Comparison of ENCODE assay signal across 1 cellular context in the genomic region with DNA sequence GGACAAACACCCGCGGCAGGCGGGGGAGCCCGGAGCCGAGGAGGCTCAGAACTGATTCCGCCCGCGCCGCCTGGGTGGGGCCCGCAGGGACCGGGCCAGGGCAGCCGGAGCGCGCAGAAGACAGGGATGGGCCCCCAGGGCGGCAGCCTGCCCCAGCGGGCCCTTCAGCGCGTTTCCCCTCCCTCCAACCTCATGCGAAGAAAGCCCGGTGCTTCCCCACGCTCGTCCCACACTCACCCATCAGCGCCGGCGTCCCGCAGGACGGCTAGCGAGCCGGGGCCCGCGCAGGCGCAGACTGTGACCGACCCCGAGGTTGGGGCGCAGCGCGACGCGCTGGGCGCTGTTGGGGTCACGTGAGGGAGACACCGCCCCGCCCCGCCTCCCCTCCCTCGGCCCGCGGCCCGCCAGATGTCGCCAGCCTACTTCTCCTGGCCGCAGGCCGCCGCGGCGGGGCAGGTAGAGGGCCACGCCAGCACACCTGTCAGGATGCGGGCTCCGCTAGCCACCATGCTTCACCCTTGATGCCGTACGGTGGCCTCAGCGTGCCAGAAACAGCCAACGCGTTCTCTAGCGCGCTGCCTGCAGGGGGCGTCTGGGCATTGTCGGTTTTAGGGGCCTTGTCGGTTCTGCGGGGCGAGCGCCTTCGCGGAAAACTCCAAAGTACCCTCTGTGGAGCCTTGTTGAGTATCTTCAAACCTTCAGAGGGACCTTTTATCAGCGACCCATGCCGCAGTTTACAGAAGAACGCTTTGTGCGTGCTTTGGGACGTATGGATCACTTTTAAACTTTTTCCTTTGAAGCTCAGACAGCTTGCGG.
TF ChIP-seq lines count a peak whose summit lies in the region.

A gene with protein sequence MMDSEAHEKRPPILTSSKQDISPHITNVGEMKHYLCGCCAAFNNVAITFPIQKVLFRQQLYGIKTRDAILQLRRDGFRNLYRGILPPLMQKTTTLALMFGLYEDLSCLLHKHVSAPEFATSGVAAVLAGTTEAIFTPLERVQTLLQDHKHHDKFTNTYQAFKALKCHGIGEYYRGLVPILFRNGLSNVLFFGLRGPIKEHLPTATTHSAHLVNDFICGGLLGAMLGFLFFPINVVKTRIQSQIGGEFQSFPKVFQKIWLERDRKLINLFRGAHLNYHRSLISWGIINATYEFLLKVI (minus strand): TSS at position 297 of the 816 bp plus-strand sequence. CDS start 15,577 bp downstream, outside the sequence.

TF ChIP-seq in K562, 482 proteins besides CTCF, POLR2A, EP300 and RAD21 (continued from another document and continues in another):
- TF ChIP-seq, protein P1, sequence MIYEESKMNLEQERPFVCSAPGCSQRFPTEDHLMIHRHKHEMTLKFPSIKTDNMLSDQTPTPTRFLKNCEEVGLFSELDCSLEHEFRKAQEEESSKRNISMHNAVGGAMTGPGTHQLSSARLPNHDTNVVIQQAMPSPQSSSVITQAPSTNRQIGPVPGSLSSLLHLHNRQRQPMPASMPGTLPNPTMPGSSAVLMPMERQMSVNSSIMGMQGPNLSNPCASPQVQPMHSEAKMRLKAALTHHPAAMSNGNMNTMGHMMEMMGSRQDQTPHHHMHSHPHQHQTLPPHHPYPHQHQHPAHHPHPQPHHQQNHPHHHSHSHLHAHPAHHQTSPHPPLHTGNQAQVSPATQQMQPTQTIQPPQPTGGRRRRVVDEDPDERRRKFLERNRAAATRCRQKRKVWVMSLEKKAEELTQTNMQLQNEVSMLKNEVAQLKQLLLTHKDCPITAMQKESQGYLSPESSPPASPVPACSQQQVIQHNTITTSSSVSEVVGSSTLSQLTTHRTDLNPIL (CRISPR knock-in tag; IDR thresholded peaks at IDR 0.05) = no peak
- TF ChIP-seq, protein P2, sequence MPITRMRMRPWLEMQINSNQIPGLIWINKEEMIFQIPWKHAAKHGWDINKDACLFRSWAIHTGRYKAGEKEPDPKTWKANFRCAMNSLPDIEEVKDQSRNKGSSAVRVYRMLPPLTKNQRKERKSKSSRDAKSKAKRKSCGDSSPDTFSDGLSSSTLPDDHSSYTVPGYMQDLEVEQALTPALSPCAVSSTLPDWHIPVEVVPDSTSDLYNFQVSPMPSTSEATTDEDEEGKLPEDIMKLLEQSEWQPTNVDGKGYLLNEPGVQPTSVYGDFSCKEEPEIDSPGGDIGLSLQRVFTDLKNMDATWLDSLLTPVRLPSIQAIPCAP (CRISPR knock-in tag; IDR thresholded peaks at IDR 0.05; ENCODE audit: borderline replicate concordance) = peak; percentile 23; the same call in 1 of the 2 replicates
- TF ChIP-seq MCM3 (IDR thresholded peaks at IDR 0.05) = no peak
- peak; percentile 74 for TF ChIP-seq RBM34 (IDR thresholded peaks at IDR 0.05; ENCODE audit: borderline replicate concordance, insufficient read depth, low read length)
- TF ChIP-seq ELK3 (CRISPR knock-in tag; IDR thresholded peaks at IDR 0.05) = 0 out of 2 replicates have a peak, but pooled peaks have one; percentile 72
- TF ChIP-seq, protein P3, sequence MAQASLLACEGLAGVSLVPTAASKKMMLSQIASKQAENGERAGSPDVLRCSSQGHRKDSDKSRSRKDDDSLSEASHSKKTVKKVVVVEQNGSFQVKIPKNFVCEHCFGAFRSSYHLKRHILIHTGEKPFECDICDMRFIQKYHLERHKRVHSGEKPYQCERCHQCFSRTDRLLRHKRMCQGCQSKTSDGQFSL (CRISPR knock-in tag; IDR thresholded peaks at IDR 0.05) = no peak; the same call in 1 of the 2 replicates
- TF ChIP-seq, protein P3 (tag; IDR thresholded peaks at IDR 0.05) = no peak
- TF ChIP-seq, protein P4, sequence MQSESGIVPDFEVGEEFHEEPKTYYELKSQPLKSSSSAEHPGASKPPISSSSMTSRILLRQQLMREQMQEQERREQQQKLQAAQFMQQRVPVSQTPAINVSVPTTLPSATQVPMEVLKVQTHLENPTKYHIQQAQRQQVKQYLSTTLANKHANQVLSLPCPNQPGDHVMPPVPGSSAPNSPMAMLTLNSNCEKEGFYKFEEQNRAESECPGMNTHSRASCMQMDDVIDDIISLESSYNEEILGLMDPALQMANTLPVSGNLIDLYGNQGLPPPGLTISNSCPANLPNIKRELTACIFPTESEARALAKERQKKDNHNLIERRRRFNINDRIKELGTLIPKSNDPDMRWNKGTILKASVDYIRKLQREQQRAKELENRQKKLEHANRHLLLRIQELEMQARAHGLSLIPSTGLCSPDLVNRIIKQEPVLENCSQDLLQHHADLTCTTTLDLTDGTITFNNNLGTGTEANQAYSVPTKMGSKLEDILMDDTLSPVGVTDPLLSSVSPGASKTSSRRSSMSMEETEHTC (IDR thresholded peaks at IDR 0.05) = peak; percentile 68
- TF ChIP-seq, protein P5, sequence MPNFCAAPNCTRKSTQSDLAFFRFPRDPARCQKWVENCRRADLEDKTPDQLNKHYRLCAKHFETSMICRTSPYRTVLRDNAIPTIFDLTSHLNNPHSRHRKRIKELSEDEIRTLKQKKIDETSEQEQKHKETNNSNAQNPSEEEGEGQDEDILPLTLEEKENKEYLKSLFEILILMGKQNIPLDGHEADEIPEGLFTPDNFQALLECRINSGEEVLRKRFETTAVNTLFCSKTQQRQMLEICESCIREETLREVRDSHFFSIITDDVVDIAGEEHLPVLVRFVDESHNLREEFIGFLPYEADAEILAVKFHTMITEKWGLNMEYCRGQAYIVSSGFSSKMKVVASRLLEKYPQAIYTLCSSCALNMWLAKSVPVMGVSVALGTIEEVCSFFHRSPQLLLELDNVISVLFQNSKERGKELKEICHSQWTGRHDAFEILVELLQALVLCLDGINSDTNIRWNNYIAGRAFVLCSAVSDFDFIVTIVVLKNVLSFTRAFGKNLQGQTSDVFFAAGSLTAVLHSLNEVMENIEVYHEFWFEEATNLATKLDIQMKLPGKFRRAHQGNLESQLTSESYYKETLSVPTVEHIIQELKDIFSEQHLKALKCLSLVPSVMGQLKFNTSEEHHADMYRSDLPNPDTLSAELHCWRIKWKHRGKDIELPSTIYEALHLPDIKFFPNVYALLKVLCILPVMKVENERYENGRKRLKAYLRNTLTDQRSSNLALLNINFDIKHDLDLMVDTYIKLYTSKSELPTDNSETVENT (CRISPR knock-in tag; IDR thresholded peaks at IDR 0.05) = no peak; the same call in none of the 2 replicates
- TF ChIP-seq CBFA2T3 (IDR thresholded peaks at IDR 0.05) = peak; percentile 43; the same call in 1 of the 2 replicates
- no peak for TF ChIP-seq CBX8 (IDR thresholded peaks at IDR 0.05; ENCODE audit: borderline replicate concordance, extremely low read depth, low read depth, low read length, poor library complexity, severe bottlenecking)
- TF ChIP-seq ZNF124 (CRISPR knock-in tag; IDR thresholded peaks at IDR 0.05) = no peak
- 0 out of 2 replicates have a peak, but pooled peaks have one; percentile 59 for TF ChIP-seq GTF2F1 (IDR thresholded peaks at IDR 0.05; ENCODE audit: low read depth, low read length)
- TF ChIP-seq, protein P6, sequence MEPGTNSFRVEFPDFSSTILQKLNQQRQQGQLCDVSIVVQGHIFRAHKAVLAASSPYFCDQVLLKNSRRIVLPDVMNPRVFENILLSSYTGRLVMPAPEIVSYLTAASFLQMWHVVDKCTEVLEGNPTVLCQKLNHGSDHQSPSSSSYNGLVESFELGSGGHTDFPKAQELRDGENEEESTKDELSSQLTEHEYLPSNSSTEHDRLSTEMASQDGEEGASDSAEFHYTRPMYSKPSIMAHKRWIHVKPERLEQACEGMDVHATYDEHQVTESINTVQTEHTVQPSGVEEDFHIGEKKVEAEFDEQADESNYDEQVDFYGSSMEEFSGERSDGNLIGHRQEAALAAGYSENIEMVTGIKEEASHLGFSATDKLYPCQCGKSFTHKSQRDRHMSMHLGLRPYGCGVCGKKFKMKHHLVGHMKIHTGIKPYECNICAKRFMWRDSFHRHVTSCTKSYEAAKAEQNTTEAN (CRISPR knock-in tag; IDR thresholded peaks at IDR 0.05) = no peak
- peak; percentile 36; the same call in 1 of the 2 replicates for TF ChIP-seq ELF4 (CRISPR knock-in tag; IDR thresholded peaks at IDR 0.05)
- no peak for TF ChIP-seq ARHGAP35 (IDR thresholded peaks at IDR 0.05; ENCODE audit: partially characterized antibody)
- no peak for TF ChIP-seq SAFB2 (IDR thresholded peaks at IDR 0.05; ENCODE audit: borderline replicate concordance, low read depth, low read length, severe bottlenecking)
- TF ChIP-seq POU5F1 (IDR thresholded peaks at IDR 0.05; ENCODE audit: borderline replicate concordance, low read depth, low read length, partially characterized antibody) = peak; percentile 99
- TF ChIP-seq ZNF212 (CRISPR knock-in tag; IDR thresholded peaks at IDR 0.05) = 0 out of 2 replicates have a peak, but pooled peaks have one; percentile 75
- TF ChIP-seq SNIP1 (IDR thresholded peaks at IDR 0.05; ENCODE audit: low read depth) = no peak
- no peak for TF ChIP-seq ZNF165 (CRISPR knock-in tag; IDR thresholded peaks at IDR 0.05; ENCODE audit: borderline replicate concordance)
- no peak for TF ChIP-seq EZH2 (IDR thresholded peaks at IDR 0.05; ENCODE audit: borderline replicate concordance, low read depth, low read length)
- TF ChIP-seq NELFE (IDR thresholded peaks at IDR 0.05; ENCODE audit: insufficient read depth, insufficient read length) = no peak
- TF ChIP-seq ATF7 (IDR thresholded peaks at IDR 0.05) = peak; percentile 89
- TF ChIP-seq MAFF (IDR thresholded peaks at IDR 0.05; ENCODE audit: low read length) = no peak
- TF ChIP-seq, protein P7, sequence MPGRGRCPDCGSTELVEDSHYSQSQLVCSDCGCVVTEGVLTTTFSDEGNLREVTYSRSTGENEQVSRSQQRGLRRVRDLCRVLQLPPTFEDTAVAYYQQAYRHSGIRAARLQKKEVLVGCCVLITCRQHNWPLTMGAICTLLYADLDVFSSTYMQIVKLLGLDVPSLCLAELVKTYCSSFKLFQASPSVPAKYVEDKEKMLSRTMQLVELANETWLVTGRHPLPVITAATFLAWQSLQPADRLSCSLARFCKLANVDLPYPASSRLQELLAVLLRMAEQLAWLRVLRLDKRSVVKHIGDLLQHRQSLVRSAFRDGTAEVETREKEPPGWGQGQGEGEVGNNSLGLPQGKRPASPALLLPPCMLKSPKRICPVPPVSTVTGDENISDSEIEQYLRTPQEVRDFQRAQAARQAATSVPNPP (IDR thresholded peaks at IDR 0.05; ENCODE audit: borderline replicate concordance, insufficient read depth, insufficient read length) = no peak
- no peak for TF ChIP-seq SPI1 (IDR thresholded peaks at IDR 0.05; ENCODE audit: borderline replicate concordance, low read depth, low read length)
- TF ChIP-seq KDM1A (IDR thresholded peaks at IDR 0.05) = peak in 1 of 2 experiments; percentile 63; a peak in 1 of 4 replicates
- peak; percentile 98 for TF ChIP-seq MYC (IDR thresholded peaks at IDR 0.05; ENCODE audit: low read depth, low read length)
- peak; percentile 71; the same call in 1 of the 2 replicates for TF ChIP-seq MYC (CRISPR knock-in tag; IDR thresholded peaks at IDR 0.05; ENCODE audit: borderline replicate concordance, low read depth)
- TF ChIP-seq MTA1 (IDR thresholded peaks at IDR 0.05; ENCODE audit: borderline replicate concordance) = no peak
- peak in 1 of 2 experiments; percentile 50; a peak in 1 of 4 replicates for TF ChIP-seq CSDE1 (IDR thresholded peaks at IDR 0.05)
- no peak for TF ChIP-seq ZNF551 (CRISPR knock-in tag; IDR thresholded peaks at IDR 0.05)
- TF ChIP-seq KAT8 (IDR thresholded peaks at IDR 0.05; ENCODE audit: low read depth) = no peak
- no peak for TF ChIP-seq PHB2 (IDR thresholded peaks at IDR 0.05; ENCODE audit: low read depth)
- TF ChIP-seq SETDB1 (IDR thresholded peaks at IDR 0.05; ENCODE audit: low read length) = no peak
- TF ChIP-seq BCOR (IDR thresholded peaks at IDR 0.05) = no peak; the same call in 1 of the 2 replicates
- TF ChIP-seq ZKSCAN8 (CRISPR knock-in tag; IDR thresholded peaks at IDR 0.05) = peak; percentile 33; the same call in 1 of the 2 replicates
- TF ChIP-seq POLR2AphosphoS2 (IDR thresholded peaks at IDR 0.05; ENCODE audit: low read length) = no peak
- peak; percentile 63 for TF ChIP-seq NFIC (IDR thresholded peaks at IDR 0.05)
- TF ChIP-seq KAT7 (CRISPR knock-in tag; IDR thresholded peaks at IDR 0.05; ENCODE audit: borderline replicate concordance) = peak; percentile 95; the same call in 1 of the 2 replicates
- TF ChIP-seq, protein P8, sequence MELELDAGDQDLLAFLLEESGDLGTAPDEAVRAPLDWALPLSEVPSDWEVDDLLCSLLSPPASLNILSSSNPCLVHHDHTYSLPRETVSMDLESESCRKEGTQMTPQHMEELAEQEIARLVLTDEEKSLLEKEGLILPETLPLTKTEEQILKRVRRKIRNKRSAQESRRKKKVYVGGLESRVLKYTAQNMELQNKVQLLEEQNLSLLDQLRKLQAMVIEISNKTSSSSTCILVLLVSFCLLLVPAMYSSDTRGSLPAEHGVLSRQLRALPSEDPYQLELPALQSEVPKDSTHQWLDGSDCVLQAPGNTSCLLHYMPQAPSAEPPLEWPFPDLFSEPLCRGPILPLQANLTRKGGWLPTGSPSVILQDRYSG (tag; conservative IDR thresholded peaks at IDR 0.05; ENCODE audit: low read depth) = no peak
- TF ChIP-seq, protein P9, sequence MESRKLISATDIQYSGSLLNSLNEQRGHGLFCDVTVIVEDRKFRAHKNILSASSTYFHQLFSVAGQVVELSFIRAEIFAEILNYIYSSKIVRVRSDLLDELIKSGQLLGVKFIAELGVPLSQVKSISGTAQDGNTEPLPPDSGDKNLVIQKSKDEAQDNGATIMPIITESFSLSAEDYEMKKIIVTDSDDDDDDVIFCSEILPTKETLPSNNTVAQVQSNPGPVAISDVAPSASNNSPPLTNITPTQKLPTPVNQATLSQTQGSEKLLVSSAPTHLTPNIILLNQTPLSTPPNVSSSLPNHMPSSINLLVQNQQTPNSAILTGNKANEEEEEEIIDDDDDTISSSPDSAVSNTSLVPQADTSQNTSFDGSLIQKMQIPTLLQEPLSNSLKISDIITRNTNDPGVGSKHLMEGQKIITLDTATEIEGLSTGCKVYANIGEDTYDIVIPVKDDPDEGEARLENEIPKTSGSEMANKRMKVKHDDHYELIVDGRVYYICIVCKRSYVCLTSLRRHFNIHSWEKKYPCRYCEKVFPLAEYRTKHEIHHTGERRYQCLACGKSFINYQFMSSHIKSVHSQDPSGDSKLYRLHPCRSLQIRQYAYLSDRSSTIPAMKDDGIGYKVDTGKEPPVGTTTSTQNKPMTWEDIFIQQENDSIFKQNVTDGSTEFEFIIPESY (CRISPR knock-in tag; IDR thresholded peaks at IDR 0.05) = peak; percentile 83
- 0 out of 2 replicates have a peak, but pooled peaks have one; percentile 64 for TF ChIP-seq PTBP1 (IDR thresholded peaks at IDR 0.05; ENCODE audit: low read depth, low read length)
- peak; percentile 44 to 84 (median 84) for TF ChIP-seq YY1 (IDR thresholded peaks at IDR 0.05; ENCODE audit: borderline replicate concordance in 1 of 3, control insufficient read depth in 1 of 3, extremely low read depth in 1 of 3, insufficient read depth in 3 of 3, insufficient read length in 1 of 3, insufficient replicate concordance in 2 of 3, low read depth in 1 of 3, low read length in 2 of 3)
